Comparison of ENCODE assay signal across 8 cellular contexts in genomic region chr12:74021937-74022336, GRCh38.
DNase-seq lines count a peak whose midpoint lies in the region; ATAC-seq and TF ChIP-seq lines count a peak whose summit lies in the region.

No MANE protein-coding gene starts in this region.

- no peak overlapping the region for H3K9ac ChIP-seq in NT2/D1 (ENCODE audit: insufficient read length, low read depth)

- ATAC-seq in GM19397 (IDR thresholded peaks at IDR 0.05; ENCODE audit: unreplicated experiment) (peak; percentile 100), HG03196 (IDR thresholded peaks at IDR 0.05; ENCODE audit: unreplicated experiment) (peak; percentile 100)

- no peaks in the 10 kb centered on the region for H3K4me1 ChIP-seq in NT2/D1 (ENCODE audit: insufficient read depth, insufficient read length)

- no peaks in the 10 kb centered on the region for H3K27me3 ChIP-seq in NT2/D1 (ENCODE audit: insufficient read depth, insufficient read length)

- no peaks in the 10 kb centered on the region for H3K36me3 ChIP-seq in NT2/D1 (ENCODE audit: insufficient read depth, insufficient read length, low read length)

- DNase-seq in NCI-H1417 (lab: John Stamatoyannopoulos, UW) (peak; percentile 40 to 72 (median 46)), NCI-H1417 treated with DMSO at 0.1 percent for 48 hours (lab: John Stamatoyannopoulos, UW) (no peak), NT2/D1 (ENCODE audit: low read depth, low spot score) (peak; percentile 71), choroid plexus epithelial cell (ENCODE audit: low read depth) (peak; percentile 75), lung microvascular endothelial cell (ENCODE audit: low read depth in 2 of 2) (peak; percentile 16 to 41), GOT3 (lab: John Stamatoyannopoulos, UW) (no peak)

- TF ChIP-seq CTCF in choroid plexus epithelial cell (conservative IDR thresholded peaks at IDR 0.05; ENCODE audit: low read depth, low read length) = peak; percentile 82

- H3K4me3 ChIP-seq in NT2/D1 (ENCODE audit: insufficient read length, low read depth) (no peak overlapping the region), choroid plexus epithelial cell (ENCODE audit: low read depth, low read length) (no peak overlapping the region)

- no peaks in the 10 kb centered on the region for H3K9me3 ChIP-seq in NT2/D1 (ENCODE audit: insufficient read depth, low read length)

Comparison
In these comparisons a context has a peak if more than half of its experiments do, and no peak if none do; other contexts are left out.
1. DNase-seq: peak in NCI-H1417 (3 of 3), NT2/D1 (single experiment), choroid plexus epithelial cell (single experiment) and lung microvascular endothelial cell (2 of 2); none in NCI-H1417 treated with DMSO at 0.1 percent for 48 hours (single experiment) and GOT3 (single experiment).